Comparison of ENCODE assay signal across 1 cellular context in genomic region chr11:61138940-61139339, GRCh38.
TF ChIP-seq lines count a peak whose summit lies in the region.

No MANE protein-coding gene starts in this region.

TF ChIP-seq in GM23338, 12 proteins besides CTCF, POLR2A, EP300 and RAD21 (continued from another document):
- no peak for TF ChIP-seq ZNF462 (CRISPR knock-in tag; IDR thresholded peaks at IDR 0.05)
- no peak for TF ChIP-seq EZH2 (IDR thresholded peaks at IDR 0.05; ENCODE audit: low read depth, unreplicated experiment)
- TF ChIP-seq CREB1 (CRISPR knock-in tag; IDR thresholded peaks at IDR 0.05; ENCODE audit: low read depth): no peak
- TF ChIP-seq NANOG (IDR thresholded peaks at IDR 0.05; ENCODE audit: borderline replicate concordance): no peak
- TF ChIP-seq STAT1 (IDR thresholded peaks at IDR 0.05; ENCODE audit: unreplicated experiment): no peak
- TF ChIP-seq ZNF114 (CRISPR knock-in tag; IDR thresholded peaks at IDR 0.05): no peak
- no peak for TF ChIP-seq ZNF331 (CRISPR knock-in tag; IDR thresholded peaks at IDR 0.05; ENCODE audit: low read depth)
TF ChIP-seq in GM23338: peak in this region for 0.
